15 cellular contexts compared by ENCODE assay signal in genomic region chr6:1940381-1940780, GRCh38.
DNase-seq lines count a peak whose midpoint lies in the region; ATAC-seq and TF ChIP-seq lines count a peak whose summit lies in the region.
"Had no signal": no experiment of that assay in that cellular context is flagged by ENCODE, and none has a peak within 500 bp of the region (broad histone marks: within the 10 kb centered on the region; RNA-seq: fewer than 3 reads in every experiment).

No MANE protein-coding gene starts in this region.

- DNase-seq in GM13977 (ENCODE audit: low spot score) (peak; percentile 55), kidney epithelial cell (ENCODE audit: low read depth) (peak; percentile 49), OCI-M2 (lab: John Stamatoyannopoulos, UW; ENCODE audit: unreplicated experiment) (no peak), Right ventricle myocardium superior (no peak)
- no peak for DNase-seq in activated CD8-positive, alpha-beta memory T cell treated with anti-CD3 and anti-CD28 coated beads, Interleukin-2, amount 50 U/mL, for 4 hours
- DNase-seq: activated naive CD4-positive, alpha-beta T cell treated with anti-CD3 and anti-CD28 coated beads for 36 hours; Kasumi-1; NCI-H2107; psoas muscle; RPMI8226; T1000 had no signal

- in situ Hi-C loops in GM13977 (cut with MboI; ENCODE audit: low pct_unique_long_range_greater_than_20kb, low sequenced_read_pairs, unreplicated experiment), result no loop called here

- no peaks in the 10 kb centered on the region for H3K27me3 ChIP-seq in kidney epithelial cell (ENCODE audit: control insufficient read depth, insufficient read depth, low read length)
- H3K27me3 ChIP-seq: BLaER1 had no signal

- H3K36me3 ChIP-seq in kidney epithelial cell (ENCODE audit: control insufficient read depth, insufficient read depth, low read length), result no peaks in the 10 kb centered on the region
- H3K36me3 ChIP-seq: BLaER1 had no signal

- intact Hi-C loops in Right ventricle myocardium superior (cut with DNase I), result no loop called here

- H3K4me3 ChIP-seq in kidney epithelial cell (ENCODE audit: low read depth, low read length), result no peak overlapping the region
- H3K4me3 ChIP-seq: BLaER1, psoas muscle had no signal

- TF ChIP-seq CTCF in GM13977 (IDR thresholded peaks at IDR 0.05; ENCODE audit: extremely low read depth, insufficient read depth, missing control alignments) (no peak), kidney epithelial cell (IDR thresholded peaks at IDR 0.05; ENCODE audit: insufficient read depth, low read length, poor library complexity, severe bottlenecking) (no peak)

- peak; percentile 59 for ATAC-seq in GM19467 (IDR thresholded peaks at IDR 0.05; ENCODE audit: unreplicated experiment)
- ATAC-seq in HG03520 (IDR thresholded peaks at IDR 0.05; ENCODE audit: unreplicated experiment), result peak; percentile 48
- no peak for ATAC-seq in Right ventricle myocardium superior (ENCODE audit: poor library complexity)
- ATAC-seq in GM21423 (IDR thresholded peaks at IDR 0.05; ENCODE audit: unreplicated experiment), result no peak
- ATAC-seq: psoas muscle had no signal

Comparison
In these comparisons a context has a peak if more than half of its experiments do, and no peak if none do; other contexts are left out.
1. DNase-seq: peak in GM13977 (single experiment) and kidney epithelial cell (single experiment); none in OCI-M2 (single experiment), Right ventricle myocardium superior (single experiment) and activated CD8-positive, alpha-beta memory T cell treated with anti-CD3 and anti-CD28 coated beads, Interleukin-2, amount 50 U/mL, for 4 hours (single experiment).
2. ATAC-seq: peak in GM19467 (single experiment) and HG03520 (single experiment); none in Right ventricle myocardium superior (single experiment) and GM21423 (single experiment).